8 cellular contexts compared by ENCODE assay signal in genomic region chr19:56315076-56315828, GRCh38. TPM values are rescaled to one million over a fixed set of nuclear protein-coding genes. Genes with fewer than 3 reads are reported as not detected.
A peak's percentile ranks its signal among the peaks of the same experiment; 100 is the strongest.
DNase-seq lines count a peak whose midpoint lies in the region; ATAC-seq and TF ChIP-seq lines count a peak whose summit lies in the region.

No MANE protein-coding gene starts in this region.

- peak overlapping the region; percentile 91 to 97 for H3K27ac ChIP-seq in right atrium auricular region
- peak overlapping the region; percentile 94 to 96 for H3K27ac ChIP-seq in prostate gland
- H3K27ac ChIP-seq in urinary bladder (ENCODE audit: low read depth): peak overlapping the region; percentile 85

- TF ChIP-seq CTCF in right atrium auricular region (IDR thresholded peaks at IDR 0.05) (no peak), prostate gland (IDR thresholded peaks at IDR 0.05) (no peak)

- H3K4me1 ChIP-seq in right atrium auricular region (peaks cover 0 to 14% of the 10 kb centered on the region in 2 donors), prostate gland (replicated peaks) (no peaks in the 10 kb centered on the region), urinary bladder (ENCODE audit: insufficient read depth) (peaks cover 2% of the 10 kb centered on the region)

- H3K9me3 ChIP-seq in right atrium auricular region (no peaks in the 10 kb centered on the region), prostate gland (no peaks in the 10 kb centered on the region)

- peaks cover 3% of the 10 kb centered on the region for H3K36me3 ChIP-seq in right atrium auricular region
- H3K36me3 ChIP-seq in prostate gland: no peaks in the 10 kb centered on the region
- H3K36me3 ChIP-seq in urinary bladder (ENCODE audit: insufficient read depth): no peaks in the 10 kb centered on the region

- intact Hi-C loops in prostate gland (cut with DNase I): no loop called here

- ATAC-seq in GM18499 (IDR thresholded peaks at IDR 0.05; ENCODE audit: insufficient read depth, unreplicated experiment) (peak; percentile 70), HG02943 (IDR thresholded peaks at IDR 0.05; ENCODE audit: low read depth, unreplicated experiment) (peak; percentile 76)

- peak overlapping the region; percentile 53 to 70 for H3K4me3 ChIP-seq in right atrium auricular region
- H3K4me3 ChIP-seq in prostate gland: peak overlapping the region; percentile 55 to 62
- H3K4me3 ChIP-seq in urinary bladder (ENCODE audit: low read depth, low read length): peak overlapping the region; percentile 69

- TF ChIP-seq POLR2A in prostate gland (IDR thresholded peaks at IDR 0.05): peak; percentile 56

- 2% methylated on average over 30 of the region's 37 CpGs for WGBS in prostate gland
- WGBS in urinary bladder: 1% methylated on average over 37 of the region's 37 CpGs

- H3K27me3 ChIP-seq in right atrium auricular region (no peaks in the 10 kb centered on the region), prostate gland (replicated peaks; ENCODE audit: insufficient read depth) (no peaks in the 10 kb centered on the region)

- peak; percentile 98 to 99 for DNase-seq in NCI-H187 (lab: John Stamatoyannopoulos, UW)
- DNase-seq in T-helper 2 cell: peak; percentile 55 to 98 (median 85)
- DNase-seq in anterior cingulate cortex (lab: John Stamatoyannopoulos, UW): peak; percentile 63 to 98 (median 94)
- DNase-seq in right atrium auricular region (ENCODE audit: low spot score): peak; percentile 97
- peak; percentile 96 for DNase-seq in prostate gland (ENCODE audit: low spot score)

RNA-seq across cellular contexts. Expression of gene ZSCAN5A, which starts 0.6 kb away (rescaled TPM):
- 1 to 10 TPM; 3.0 to 9.5 TPM for total RNA-seq in right atrium auricular region
- 10 to 100 TPM; 13.3 to 21.9 TPM for total RNA-seq in prostate gland
- 17.2 TPM for total RNA-seq in urinary bladder
- polyA plus RNA-seq in urinary bladder: 6.4 TPM

RNA-seq across cellular contexts. Expression of gene EDDM13, which starts 42.7 kb away (rescaled TPM):
- total RNA-seq in right atrium auricular region (not detected), prostate gland (not detected), urinary bladder (not detected)
- polyA plus RNA-seq in urinary bladder: 0.43 TPM

Comparison
In these comparisons a context has a peak if more than half of its experiments do, and no peak if none do; other contexts are left out.
1. Peak in every context shown above with its lines: DNase-seq, ATAC-seq, H3K4me3 ChIP-seq and H3K27ac ChIP-seq.